ENCODE assay signal across 8 cellular contexts in the genomic region with DNA sequence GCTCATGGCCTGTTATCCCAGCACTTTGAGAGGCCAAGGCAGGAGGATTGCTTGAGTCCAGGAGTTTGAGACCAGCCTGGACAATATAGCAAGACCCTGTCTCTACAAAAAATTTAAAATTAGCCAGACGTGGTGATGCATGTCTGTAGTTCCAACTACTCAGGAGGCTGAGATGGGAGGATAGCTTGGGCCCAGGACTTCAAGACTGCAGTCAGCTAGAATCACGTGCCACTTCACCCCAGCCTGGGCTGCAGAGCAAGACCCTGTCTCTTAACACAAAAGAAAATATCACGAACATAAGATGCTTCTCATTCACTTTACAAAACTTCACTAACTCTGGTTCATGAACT. TPM values are rescaled to one million over a fixed set of nuclear protein-coding genes. Genes with fewer than 3 reads are reported as not detected.
DNase-seq lines count a peak whose midpoint lies in the region; ATAC-seq, FAIRE-seq and TF ChIP-seq lines count a peak whose summit lies in the region.
"Not testable (repeated sequence)": the region's sequence is repeated elsewhere in the genome, so short reads cannot be mapped to it uniquely, and the experiment has no call there.

No MANE protein-coding gene starts in this region.

- not testable (repeated sequence) for TF ChIP-seq CTCF in A549 (IDR thresholded peaks at IDR 0.05); IMR-90 (conservative IDR thresholded peaks at IDR 0.05; ENCODE audit: low read depth, low read length); right atrium auricular region (IDR thresholded peaks at IDR 0.05); nephron (IDR thresholded peaks at IDR 0.05; ENCODE audit: unreplicated experiment in 3 of 3); stomach (IDR thresholded peaks at IDR 0.05)

- peak overlapping the region; percentile 40 for H4K5ac ChIP-seq in IMR-90 (ENCODE audit: low read depth, low read length)

- H2AK5ac ChIP-seq in IMR-90 (ENCODE audit: low read depth, low read length), result peak overlapping the region; percentile 82; the same call in 1 of the 2 replicates

- H3K27me3 Mint-ChIP-seq in T-helper 2 cell treated with Interferon-gamma antibody and Interleukin-4, amounts not matched to agents 5 μg/mL and 100 μg/mL, for 36 hours (ENCODE audit: low read depth); activated T-helper 1 cell treated with anti-CD3 and anti-CD28 coated beads, Interleukin-12 subunit alpha, Interleukin-12 subunit beta, Interleukin-2, Interleukin-4 antibody, amounts not matched to agents 30 ng/mL and 10 ng/mL and 1 ng/mL, durations not matched to agents 14 hours and 24 hours and 36 hours (ENCODE audit: insufficient read depth); central memory CD8-positive, alpha-beta T cell; nephron (ENCODE audit: low read depth): not testable (repeated sequence)

- H3K4me2 ChIP-seq in A549, result peak overlapping the region; percentile 95
- not testable (repeated sequence) for H3K4me2 ChIP-seq in IMR-90 (ENCODE audit: low read depth, low read length)

- H3K56ac ChIP-seq in IMR-90 (ENCODE audit: extremely low read depth, insufficient read depth, low read length), result 0 out of 2 replicates have a peak overlapping the region, but pooled peaks have one; percentile 2

- H3K79me1 ChIP-seq in IMR-90 (ENCODE audit: low read depth in 1 of 2, low read length in 2 of 2), result peaks cover 0 to 16% of the 10 kb centered on the region in 2 experiments; a peak in 2 of 4 replicates

- H2BK20ac ChIP-seq in IMR-90 (ENCODE audit: low read depth, low read length), result not testable (repeated sequence)

- H3K4me3 ChIP-seq in A549; IMR-90 (ENCODE audit: insufficient read depth, low read depth, low read length); right atrium auricular region; stomach: not testable (repeated sequence)

- not testable (repeated sequence) for H3K14ac ChIP-seq in IMR-90 (replicated peaks; ENCODE audit: low read depth, low read length)

- DNase-seq in A549 (ENCODE audit: low read depth in 1 of 2, low spot score in 1 of 2); IMR-90; T-helper 2 cell treated with Interferon-gamma antibody and Interleukin-4, amounts not matched to agents 5 μg/mL and 100 μg/mL, for 36 hours (ENCODE audit: low spot score); activated T-helper 1 cell treated with anti-CD3 and anti-CD28 coated beads, Interleukin-12 subunit alpha, Interleukin-12 subunit beta, Interleukin-2, Interleukin-4 antibody, amounts not matched to agents 30 ng/mL and 10 ng/mL and 1 ng/mL, durations not matched to agents 14 hours and 24 hours and 36 hours (ENCODE audit: low spot score); central memory CD8-positive, alpha-beta T cell (ENCODE audit: low spot score in 2 of 2); right atrium auricular region (ENCODE audit: low spot score); stomach: not testable (repeated sequence)

- in situ Hi-C loops in IMR-90 (cut with MboI; ENCODE audit: low sequenced_read_pairs), result loop anchor here (10.0 kb wide), 1 partner anchor 140 kb away; no protein-coding TSS in a partner anchor

- not testable (repeated sequence) for H3K9ac ChIP-seq in IMR-90 (ENCODE audit: low read depth, low read length)

- not testable (repeated sequence) for H3K27me3 ChIP-seq in IMR-90 (ENCODE audit: control insufficient read depth, insufficient read depth, low read length); right atrium auricular region; stomach

- peaks cover 28% of the 10 kb centered on the region for H3K36me3 Mint-ChIP-seq in T-helper 2 cell treated with Interferon-gamma antibody and Interleukin-4, amounts not matched to agents 5 μg/mL and 100 μg/mL, for 36 hours (ENCODE audit: low read depth)
- peaks cover 20% of the 10 kb centered on the region for H3K36me3 Mint-ChIP-seq in activated T-helper 1 cell treated with anti-CD3 and anti-CD28 coated beads, Interleukin-12 subunit alpha, Interleukin-12 subunit beta, Interleukin-2, Interleukin-4 antibody, amounts not matched to agents 30 ng/mL and 10 ng/mL and 1 ng/mL, durations not matched to agents 14 hours and 24 hours and 36 hours (ENCODE audit: low read depth)
- peaks cover 36% of the 10 kb centered on the region for H3K36me3 Mint-ChIP-seq in central memory CD8-positive, alpha-beta T cell (ENCODE audit: insufficient read depth)
- peaks cover 18% of the 10 kb centered on the region for H3K36me3 Mint-ChIP-seq in nephron (ENCODE audit: low read depth)

- not testable (repeated sequence) for TF ChIP-seq POLR2A in A549 (IDR thresholded peaks at IDR 0.05; ENCODE audit: low read length); IMR-90 (IDR thresholded peaks at IDR 0.05; ENCODE audit: low read depth, low read length); stomach (IDR thresholded peaks at IDR 0.05)

- intact Hi-C loops in IMR-90 (cut with micrococcal nuclease), result loop anchor here (5.0 kb wide), 1 partner anchor 208 kb away; the partner anchor contains the start of gene SCAND1
- intact Hi-C loops in activated T-helper 1 cell treated with anti-CD3 and anti-CD28 coated beads, Interleukin-12 subunit alpha, Interleukin-12 subunit beta, Interleukin-2, Interleukin-4 antibody, amounts not matched to agents 30 ng/mL and 10 ng/mL and 1 ng/mL, durations not matched to agents 14 hours and 24 hours and 36 hours (cut with micrococcal nuclease), result loop anchor here (1.0 to 10.0 kb wide), 3 partner anchors 24 to 850 kb away; no protein-coding TSS in a partner anchor
- intact Hi-C loops in stomach (cut with DNase I; ENCODE audit: low total_unique reads), result not testable (repeated sequence)

- dilution Hi-C loops in IMR-90 (cut with HindIII; ENCODE audit: low sequenced_read_pairs, unreplicated experiment), result not testable (repeated sequence)

- not testable (repeated sequence) for TF ChIP-seq RAD21 in A549 (conservative IDR thresholded peaks at IDR 0.05 in 1 of 2, IDR thresholded peaks at IDR 0.05 in 1 of 2); IMR-90 (IDR thresholded peaks at IDR 0.05; ENCODE audit: low read length)

- CTCF ChIA-PET in A549 (lab: Yijun Ruan, JAX), result interaction anchor here (1.3 to 4.8 kb wide), 6 partner anchors 23 to 210 kb away, joined by 3 to 31 read pairs (median 8); partner anchors contain the start of genes PHF20 and SCAND1
- CTCF ChIA-PET in IMR-90 (lab: Yijun Ruan, JAX), result interaction anchor here (0.7 kb wide), 1 partner anchor 37 kb away, joined by 3 read pairs; no protein-coding TSS in a partner anchor

- H4K91ac ChIP-seq in IMR-90 (ENCODE audit: insufficient read depth, low read depth, low read length), result 0 out of 2 replicates have a peak overlapping the region, but pooled peaks have one; percentile 36

- not testable (repeated sequence) for H2AFZ ChIP-seq in IMR-90 (replicated peaks; ENCODE audit: low read length, poor library complexity)

- not testable (repeated sequence) for BruUV-seq in IMR-90 (replicated peaks; lab: Mats Ljungman, UMichigan)

- H4K20me1 ChIP-seq in IMR-90 (ENCODE audit: insufficient read depth, low read length), result peaks cover 20% of the 10 kb centered on the region

- not testable (repeated sequence) for H3K9me3 Mint-ChIP-seq in T-helper 2 cell treated with Interferon-gamma antibody and Interleukin-4, amounts not matched to agents 5 μg/mL and 100 μg/mL, for 36 hours; activated T-helper 1 cell treated with anti-CD3 and anti-CD28 coated beads, Interleukin-12 subunit alpha, Interleukin-12 subunit beta, Interleukin-2, Interleukin-4 antibody, amounts not matched to agents 30 ng/mL and 10 ng/mL and 1 ng/mL, durations not matched to agents 14 hours and 24 hours and 36 hours; central memory CD8-positive, alpha-beta T cell; nephron

- not testable (repeated sequence) for FAIRE-seq in A549 (lab: Jason Lieb, UNC)

- peaks cover 23% of the 10 kb centered on the region for H3K4me1 Mint-ChIP-seq in T-helper 2 cell treated with Interferon-gamma antibody and Interleukin-4, amounts not matched to agents 5 μg/mL and 100 μg/mL, for 36 hours (ENCODE audit: low read depth)
- H3K4me1 Mint-ChIP-seq in activated T-helper 1 cell treated with anti-CD3 and anti-CD28 coated beads, Interleukin-12 subunit alpha, Interleukin-12 subunit beta, Interleukin-2, Interleukin-4 antibody, amounts not matched to agents 30 ng/mL and 10 ng/mL and 1 ng/mL, durations not matched to agents 14 hours and 24 hours and 36 hours (ENCODE audit: low read depth), result peaks cover 28% of the 10 kb centered on the region
- H3K4me1 Mint-ChIP-seq in central memory CD8-positive, alpha-beta T cell, result peaks cover 39% of the 10 kb centered on the region
- H3K4me1 Mint-ChIP-seq in nephron, result peaks cover 25% of the 10 kb centered on the region

- H2BK120ac ChIP-seq in IMR-90 (ENCODE audit: low read depth, low read length), result peak overlapping the region; percentile 71

- H3K27ac ChIP-seq in A549 (peak overlapping the region; percentile 92 to 98), IMR-90 (ENCODE audit: insufficient read depth, low read length) (peak overlapping the region; percentile 37; the same call in 1 of the 2 replicates), right atrium auricular region (peak overlapping the region; percentile 94 to 95), stomach (peak overlapping the region in 4 of 5 donors; percentile 97 to 100 (median 99))

- 93% methylated on average over 3 of the region's 3 CpGs for WGBS in A549 (ENCODE audit: missing lambda C conversion rate)
- 100% methylated on average over 1 of the region's 3 CpGs; no CpG with 5 or more reads in 1 of the 2 experiments for WGBS in IMR-90 (ENCODE audit: extremely low coverage in 2 of 2, insufficient read length in 1 of 2), 2 experiments
- 92 to 98% (median 97%) methylated on average over 3 of the region's 3 CpGs for WGBS in stomach, 5 donors

- H3K4me1 ChIP-seq in A549, result peaks cover 29% of the 10 kb centered on the region
- not testable (repeated sequence) for H3K4me1 ChIP-seq in IMR-90 (ENCODE audit: control insufficient read depth, insufficient read depth, low read length)
- peaks cover 0 to 20% of the 10 kb centered on the region in 2 donors for H3K4me1 ChIP-seq in right atrium auricular region
- H3K4me1 ChIP-seq in stomach, result peaks cover 13 to 26% (median 21%) of the 10 kb centered on the region in 4 donors

- H3K18ac ChIP-seq in IMR-90 (ENCODE audit: low read depth, low read length), result 0 out of 2 replicates have a peak overlapping the region, but pooled peaks have one; percentile 18

- H3K27ac Mint-ChIP-seq in T-helper 2 cell treated with Interferon-gamma antibody and Interleukin-4, amounts not matched to agents 5 μg/mL and 100 μg/mL, for 36 hours, result peak overlapping the region; percentile 100
- H3K27ac Mint-ChIP-seq in activated T-helper 1 cell treated with anti-CD3 and anti-CD28 coated beads, Interleukin-12 subunit alpha, Interleukin-12 subunit beta, Interleukin-2, Interleukin-4 antibody, amounts not matched to agents 30 ng/mL and 10 ng/mL and 1 ng/mL, durations not matched to agents 14 hours and 24 hours and 36 hours, result peak overlapping the region; percentile 99
- H3K27ac Mint-ChIP-seq in central memory CD8-positive, alpha-beta T cell (ENCODE audit: low read depth), result peak overlapping the region; percentile 99
- H3K27ac Mint-ChIP-seq in nephron, result peak overlapping the region; percentile 99 to 100 (median 99)

- not testable (repeated sequence) for TF ChIP-seq EP300 in A549 (IDR thresholded peaks at IDR 0.05); stomach (IDR thresholded peaks at IDR 0.05)

- not testable (repeated sequence) for H3K23ac ChIP-seq in IMR-90 (ENCODE audit: low read depth, low read length)

- H3K4ac ChIP-seq in IMR-90 (ENCODE audit: low read depth, low read length), result peak overlapping the region; percentile 70; the same call in 1 of the 2 replicates

- H2BK5ac ChIP-seq in IMR-90 (ENCODE audit: low read depth, low read length, poor library complexity, severe bottlenecking), result peak overlapping the region; percentile 94

- H4K8ac ChIP-seq in IMR-90 (ENCODE audit: low read depth in 2 of 2, low read length in 2 of 2), result peak overlapping the region in 1 of 2 experiments; percentile 82; a peak in 2 of 4 replicates

- peak overlapping the region; percentile 97 for H3K4me3 Mint-ChIP-seq in T-helper 2 cell treated with Interferon-gamma antibody and Interleukin-4, amounts not matched to agents 5 μg/mL and 100 μg/mL, for 36 hours
- peak overlapping the region; percentile 98 for H3K4me3 Mint-ChIP-seq in activated T-helper 1 cell treated with anti-CD3 and anti-CD28 coated beads, Interleukin-12 subunit alpha, Interleukin-12 subunit beta, Interleukin-2, Interleukin-4 antibody, amounts not matched to agents 30 ng/mL and 10 ng/mL and 1 ng/mL, durations not matched to agents 14 hours and 24 hours and 36 hours
- H3K4me3 Mint-ChIP-seq in central memory CD8-positive, alpha-beta T cell, result peak overlapping the region; percentile 97
- peak overlapping the region in 1 of 3 experiments; percentile 74 for H3K4me3 Mint-ChIP-seq in nephron

- not testable (repeated sequence) for H3K9me3 ChIP-seq in A549; IMR-90 (ENCODE audit: control insufficient read depth, insufficient read depth, low read length); right atrium auricular region; stomach

- not testable (repeated sequence) for ATAC-seq in A549; IMR-90 (ENCODE audit: low read depth); central memory CD8-positive, alpha-beta T cell (replicated peaks; ENCODE audit: extremely low read depth, poor library complexity, severe bottlenecking)

- not testable (repeated sequence) for H3K9me1 ChIP-seq in IMR-90 (ENCODE audit: insufficient read depth, low read length)

- POLR2A ChIA-PET in A549 (lab: Yijun Ruan, JAX), result interaction anchor here (4.3 kb wide), 1 partner anchor 26 kb away, joined by 97 read pairs; the partner anchor contains the start of gene PHF20
- POLR2A ChIA-PET in IMR-90 (lab: Charles Lee; ENCODE audit: unreplicated experiment), result interaction anchor here (0.6 to 1.0 kb wide), 2 partner anchors 113 to 140 kb away, joined by 4 to 13 read pairs; no protein-coding TSS in a partner anchor

- not testable (repeated sequence) for H2AK9ac ChIP-seq in IMR-90 (replicated peaks; ENCODE audit: low read depth, low read length, poor library complexity)

- not testable (repeated sequence) for H2BK15ac ChIP-seq in IMR-90 (ENCODE audit: low read depth, low read length)

- H3K36me3 ChIP-seq in IMR-90 (ENCODE audit: control insufficient read depth, insufficient read depth, low read length), result not testable (repeated sequence)
- H3K36me3 ChIP-seq in right atrium auricular region (peaks cover 14% of the 10 kb centered on the region), stomach (peaks cover 7 to 13% (median 12%) of the 10 kb centered on the region in 4 donors)

RNA-seq across cellular contexts. Expression of gene RBM39, which starts 2.4 kb away (rescaled TPM):
- 127 and 264 TPM in 2 replicates for polyA plus RNA-seq in A549 (2011; rRNA removed)
- polyA plus RNA-seq in A549 (2012; cell fraction: cytosol; rRNA removed), result 38.9 and 39.1 TPM in 2 replicates
- polyA plus RNA-seq in A549 (2012; cell fraction: nucleus; rRNA removed), result 84.4 and 148 TPM in 2 replicates
- polyA plus RNA-seq in A549 (2017; fragmentation: RNase III; extraction: RNeasy Plus Mini Kit Qiagen cat#74134 plus additional on column Dnase treatment), result 199 to 212 TPM (median 201 TPM) in 3 replicates
- 104 and 116 TPM in 2 replicates for polyA minus RNA-seq in A549 (2011; rRNA and poly(A)+ RNA removed)
- total RNA-seq in IMR-90 (2012; rRNA removed), result 166 and 280 TPM in 2 replicates
- polyA plus RNA-seq in IMR-90 (2012; rRNA removed), result 74.3 and 106 TPM in 2 replicates
- polyA plus RNA-seq in IMR-90 (2012; cell fraction: cytosol; rRNA removed), result 15.4 and 18.4 TPM in 2 replicates
- polyA plus RNA-seq in IMR-90 (2012; cell fraction: nucleus; rRNA removed; ENCODE audit: low replicate concordance), result 124 and 726 TPM in 2 replicates
- total RNA-seq in activated T-helper 1 cell treated with anti-CD3 and anti-CD28 coated beads, Interleukin-12 subunit alpha, Interleukin-12 subunit beta, Interleukin-2, Interleukin-4 antibody, amounts not matched to agents 30 ng/mL and 10 ng/mL and 1 ng/mL, durations not matched to agents 14 hours and 24 hours and 36 hours, result 349 and 357 TPM in 2 replicates
- 100 to 1,000 TPM; 106 to 112 TPM for total RNA-seq in right atrium auricular region
- total RNA-seq in stomach, result 100 to 1,000 TPM; 358 to 770 (median 579) TPM
- polyA plus RNA-seq in stomach, result 100 to 1,000 TPM in 2 of 3 donors, 10 to 100 TPM in 1; 93.3 to 273 (median 119) TPM

RNA-seq across cellular contexts. Expression of gene PHF20, which starts 27.3 kb away (rescaled TPM):
- polyA plus RNA-seq in A549 (2011; rRNA removed) (27.9 and 32.8 TPM in 2 replicates), A549 (2017; fragmentation: RNase III; extraction: RNeasy Plus Mini Kit Qiagen cat#74134 plus additional on column Dnase treatment) (23.8 to 24.9 TPM (median 24.0 TPM) in 3 replicates), IMR-90 (2012; rRNA removed) (22.5 and 23.6 TPM in 2 replicates), stomach (10 to 100 TPM; 18.3 to 27.3 (median 20.4) TPM)
- 18.6 and 19.1 TPM in 2 replicates for polyA plus RNA-seq in A549 (2012; cell fraction: cytosol; rRNA removed)
- 19.9 and 33.1 TPM in 2 replicates for polyA plus RNA-seq in A549 (2012; cell fraction: nucleus; rRNA removed)
- 30.8 and 40.1 TPM in 2 replicates for polyA minus RNA-seq in A549 (2011; rRNA and poly(A)+ RNA removed)
- total RNA-seq in IMR-90 (2012; rRNA removed) (22.0 and 30.3 TPM in 2 replicates), right atrium auricular region (10 to 100 TPM; 29.7 to 34.7 TPM), stomach (100 to 1,000 TPM in 1 of 5 donors, 10 to 100 TPM in 4; 22.6 to 135 (median 58.0) TPM)
- 19.8 and 29.5 TPM in 2 replicates for polyA plus RNA-seq in IMR-90 (2012; cell fraction: cytosol; rRNA removed)
- 13.4 and 14.4 TPM in 2 replicates for polyA plus RNA-seq in IMR-90 (2012; cell fraction: nucleus; rRNA removed; ENCODE audit: low replicate concordance)
- total RNA-seq in activated T-helper 1 cell treated with anti-CD3 and anti-CD28 coated beads, Interleukin-12 subunit alpha, Interleukin-12 subunit beta, Interleukin-2, Interleukin-4 antibody, amounts not matched to agents 30 ng/mL and 10 ng/mL and 1 ng/mL, durations not matched to agents 14 hours and 24 hours and 36 hours, result 50.5 and 61.9 TPM in 2 replicates

RNA-seq across cellular contexts. Expression of gene ROMO1, which starts 45.3 kb away (rescaled TPM):
- 201 and 204 TPM in 2 replicates for polyA plus RNA-seq in A549 (2011; rRNA removed)
- 974 and 1,231 TPM in 2 replicates for polyA plus RNA-seq in A549 (2012; cell fraction: cytosol; rRNA removed)
- 655 and 1,009 TPM in 2 replicates for polyA plus RNA-seq in A549 (2012; cell fraction: nucleus; rRNA removed)
- 365 to 430 TPM (median 425 TPM) in 3 replicates for polyA plus RNA-seq in A549 (2017; fragmentation: RNase III; extraction: RNeasy Plus Mini Kit Qiagen cat#74134 plus additional on column Dnase treatment)
- polyA minus RNA-seq in A549 (2011; rRNA and poly(A)+ RNA removed), result 20.8 and 23.3 TPM in 2 replicates
- total RNA-seq in IMR-90 (2012; rRNA removed), result 223 and 397 TPM in 2 replicates
- 555 and 601 TPM in 2 replicates for polyA plus RNA-seq in IMR-90 (2012; rRNA removed)
- 1,487 and 2,019 TPM in 2 replicates for polyA plus RNA-seq in IMR-90 (2012; cell fraction: cytosol; rRNA removed)
- polyA plus RNA-seq in IMR-90 (2012; cell fraction: nucleus; rRNA removed; ENCODE audit: low replicate concordance), result 350 and 360 TPM in 2 replicates
- total RNA-seq in activated T-helper 1 cell treated with anti-CD3 and anti-CD28 coated beads, Interleukin-12 subunit alpha, Interleukin-12 subunit beta, Interleukin-2, Interleukin-4 antibody, amounts not matched to agents 30 ng/mL and 10 ng/mL and 1 ng/mL, durations not matched to agents 14 hours and 24 hours and 36 hours, result 80.3 and 95.6 TPM in 2 replicates
- total RNA-seq in right atrium auricular region, result 100 to 1,000 TPM; 263 to 409 TPM
- total RNA-seq in stomach, result 100 to 1,000 TPM; 101 to 629 (median 179) TPM
- 100 to 1,000 TPM; 462 to 651 (median 513) TPM for polyA plus RNA-seq in stomach

RNA-seq across cellular contexts. Expression of gene NFS1, which starts 45.3 kb away (rescaled TPM):
- polyA plus RNA-seq in A549 (2011; rRNA removed) (50.5 and 72.0 TPM in 2 replicates), A549 (2017; fragmentation: RNase III; extraction: RNeasy Plus Mini Kit Qiagen cat#74134 plus additional on column Dnase treatment) (39.2 to 44.0 TPM (median 39.5 TPM) in 3 replicates), IMR-90 (2012; rRNA removed) (31.4 and 35.6 TPM in 2 replicates), stomach (10 to 100 TPM; 22.0 to 27.6 (median 22.8) TPM)
- 69.8 and 103 TPM in 2 replicates for polyA plus RNA-seq in A549 (2012; cell fraction: cytosol; rRNA removed)
- polyA plus RNA-seq in A549 (2012; cell fraction: nucleus; rRNA removed), result 47.8 and 55.9 TPM in 2 replicates
- 29.8 and 35.3 TPM in 2 replicates for polyA minus RNA-seq in A549 (2011; rRNA and poly(A)+ RNA removed)
- total RNA-seq in IMR-90 (2012; rRNA removed) (11.4 and 16.5 TPM in 2 replicates), right atrium auricular region (10 to 100 TPM; 24.6 to 38.7 TPM), stomach (10 to 100 TPM in 4 of 5 donors, under 1 TPM in 1; 0.58 to 54.2 (median 25.4) TPM)
- 29.4 and 47.8 TPM in 2 replicates for polyA plus RNA-seq in IMR-90 (2012; cell fraction: cytosol; rRNA removed)
- 35.0 and 47.5 TPM in 2 replicates for polyA plus RNA-seq in IMR-90 (2012; cell fraction: nucleus; rRNA removed; ENCODE audit: low replicate concordance)
- 35.7 and 36.2 TPM in 2 replicates for total RNA-seq in activated T-helper 1 cell treated with anti-CD3 and anti-CD28 coated beads, Interleukin-12 subunit alpha, Interleukin-12 subunit beta, Interleukin-2, Interleukin-4 antibody, amounts not matched to agents 30 ng/mL and 10 ng/mL and 1 ng/mL, durations not matched to agents 14 hours and 24 hours and 36 hours

Comparison
In these comparisons a context has a peak if more than half of its experiments do, and no peak if none do; other contexts are left out.
1. H3K27ac ChIP-seq: peak in every context shown above with its lines; median percentile 99 in stomach; 95 in A549; 94 in right atrium auricular region; 37 in IMR-90.